ENCODE assay signal across 8 cellular contexts in the genomic region with DNA sequence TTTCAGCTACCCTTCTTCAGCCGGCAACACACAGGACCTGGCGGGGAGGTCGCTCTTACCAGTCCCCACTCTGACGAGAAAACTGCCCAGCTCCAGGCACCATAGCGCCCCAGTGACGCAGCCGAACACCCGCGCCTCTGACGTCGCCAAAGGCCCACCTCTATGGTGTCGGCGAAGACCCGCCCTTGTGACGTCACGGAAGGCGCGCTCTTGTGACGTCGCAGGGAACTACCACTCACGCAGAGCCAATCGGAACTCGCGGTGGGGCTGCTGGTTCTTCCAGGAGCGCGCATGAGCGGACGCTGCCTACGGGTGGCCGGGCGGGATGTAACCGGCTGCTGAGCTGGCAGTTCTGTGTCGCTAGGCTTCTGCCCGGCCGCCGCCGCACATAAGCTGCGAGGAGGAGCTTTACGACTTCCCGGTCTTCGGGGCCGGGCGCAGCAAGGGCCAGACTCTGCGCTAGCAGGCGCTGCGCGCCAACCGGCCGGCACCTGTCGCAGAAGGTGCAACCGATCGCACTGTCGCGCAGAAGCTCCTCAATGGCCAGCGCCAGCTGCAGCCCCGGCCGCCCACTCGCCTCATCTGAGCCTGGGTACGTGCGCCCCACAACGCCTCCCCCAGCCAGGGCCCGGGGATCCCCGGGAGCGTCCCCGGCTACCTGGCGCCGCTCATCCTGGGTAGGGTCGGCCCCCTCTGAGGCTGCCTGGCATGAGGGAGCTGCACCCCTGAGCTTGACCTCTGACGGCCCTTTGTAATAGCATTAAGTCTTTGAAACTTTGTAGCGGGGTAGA.
DNase-seq lines count a peak whose midpoint lies in the region; ATAC-seq, FAIRE-seq and TF ChIP-seq lines count a peak whose summit lies in the region.
"Not testable (repeated sequence)": the region's sequence is repeated elsewhere in the genome, so short reads cannot be mapped to it uniquely, and the experiment has no call there.

No MANE protein-coding gene starts in this region.

- TF ChIP-seq CTCF in VCaP (conservative IDR thresholded peaks at IDR 0.05) = peak; percentile 2
- not testable (repeated sequence) for TF ChIP-seq CTCF in mammary epithelial cell (conservative IDR thresholded peaks at IDR 0.05 in 1 of 2, IDR thresholded peaks at IDR 0.05 in 1 of 2; ENCODE audit: extremely low read depth in 1 of 2, insufficient read depth in 1 of 2, low read depth in 1 of 2, low read length in 2 of 2)

- intact Hi-C loops in mammary epithelial cell (cut with micrococcal nuclease) = loop anchor here (10.0 kb wide), 1 partner anchor 62 kb away; no protein-coding TSS in a partner anchor

- H3K4me3 ChIP-seq in mammary epithelial cell (replicated peaks in 1 of 3; ENCODE audit: insufficient read depth in 1 of 3, low read depth in 2 of 3, low read length in 3 of 3) (peak overlapping the region; percentile 45 to 66 (median 53)), small intestine (ENCODE audit: low read depth in 1 of 2, low read length in 2 of 2) (peak overlapping the region; percentile 53 to 63)

- not testable (repeated sequence) for H3K79me2 ChIP-seq in mammary epithelial cell (ENCODE audit: insufficient read depth, low read length)

- TSS peak; percentile 41 for BruUV-seq in mammary epithelial cell (replicated peaks; lab: Mats Ljungman, UMichigan)

- ATAC-seq in GM18873 (IDR thresholded peaks at IDR 0.05; ENCODE audit: low FRiP score, unreplicated experiment) (peak; percentile 99), HG03135 (IDR thresholded peaks at IDR 0.05; ENCODE audit: unreplicated experiment) (peak; percentile 100)

- H3K36me3 ChIP-seq in mammary epithelial cell (ENCODE audit: insufficient read depth, low read length); small intestine (ENCODE audit: control insufficient read depth in 2 of 2, insufficient read depth in 2 of 2, low read length in 2 of 2): not testable (repeated sequence)

- dilution Hi-C loops in mammary epithelial cell (cut with HindIII; ENCODE audit: low sequenced_read_pairs) = not testable (repeated sequence)

- H3K4me2 ChIP-seq in mammary epithelial cell (ENCODE audit: insufficient read depth, low read depth, low read length) = peak overlapping the region; percentile 30

- CTCF ChIA-PET in mammary epithelial cell (lab: Charles Lee; ENCODE audit: low non-redundant PET) = not testable (repeated sequence)

- not testable (repeated sequence) for FAIRE-seq in small intestine (lab: Jason Lieb, UNC)

- WGBS in mammary epithelial cell (ENCODE audit: low coverage, missing lambda C conversion rate) = under 1% methylated on average over 28 of the region's 70 CpGs
- 0% methylated on average over 35 to 61 of the region's 70 CpGs for WGBS in small intestine, 3 donors

- H3K27me3 ChIP-seq in mammary epithelial cell (ENCODE audit: insufficient read depth, low read length); small intestine (ENCODE audit: control insufficient read depth in 2 of 2, insufficient read depth in 2 of 2, low read length in 2 of 2): not testable (repeated sequence)

- not testable (repeated sequence) for H3K9me3 ChIP-seq in mammary epithelial cell (replicated peaks; ENCODE audit: insufficient read depth, low read length); small intestine (ENCODE audit: control insufficient read depth, low read depth)

- not testable (repeated sequence) for H3K4me1 ChIP-seq in mammary epithelial cell (ENCODE audit: insufficient read depth, low read length); small intestine (ENCODE audit: control insufficient read depth in 2 of 2, insufficient read depth in 1 of 2, low read depth in 1 of 2, low read length in 1 of 2)

- peak overlapping the region; percentile 72 for H2AFZ ChIP-seq in mammary epithelial cell (ENCODE audit: low read depth, low read length)

- H3K27ac ChIP-seq in VCaP = peak overlapping the region; percentile 83
- H3K27ac ChIP-seq in mammary epithelial cell (ENCODE audit: insufficient read depth, low read depth, low read length) = peak overlapping the region; percentile 79
- peak overlapping the region; percentile 85 to 87 for H3K27ac ChIP-seq in small intestine (ENCODE audit: low read depth in 1 of 2, low read length in 1 of 2)

- DNase-seq in ACHN = peak; percentile 99
- DNase-seq in NCI-H2196 (lab: John Stamatoyannopoulos, UW; ENCODE audit: unreplicated experiment) = peak; percentile 99
- DNase-seq in mammary epithelial cell = peak; percentile 99
- peak; percentile 89 for DNase-seq in iPS-NIHi11 (ENCODE audit: low spot score)
- DNase-seq in small intestine = peak; percentile 99

- not testable (repeated sequence) for H4K20me1 ChIP-seq in mammary epithelial cell (ENCODE audit: insufficient read depth, low read length)

- in situ Hi-C loops in ACHN (cut with HindIII; ENCODE audit: low pct_ligation_motif_present, low pct_unique_long_range_greater_than_20kb, low sequenced_read_pairs); mammary epithelial cell (cut with MboI; ENCODE audit: low sequenced_read_pairs in 2 of 2): not testable (repeated sequence)

- H3K9ac ChIP-seq in mammary epithelial cell (ENCODE audit: insufficient read depth, low read length) = peak overlapping the region; percentile 72

Comparison
In these comparisons a context has a peak if more than half of its experiments do, and no peak if none do; other contexts are left out.
1. Peak in every context shown above with its lines: DNase-seq, ATAC-seq, H3K4me3 ChIP-seq and H3K27ac ChIP-seq.